In the genomic region with DNA sequence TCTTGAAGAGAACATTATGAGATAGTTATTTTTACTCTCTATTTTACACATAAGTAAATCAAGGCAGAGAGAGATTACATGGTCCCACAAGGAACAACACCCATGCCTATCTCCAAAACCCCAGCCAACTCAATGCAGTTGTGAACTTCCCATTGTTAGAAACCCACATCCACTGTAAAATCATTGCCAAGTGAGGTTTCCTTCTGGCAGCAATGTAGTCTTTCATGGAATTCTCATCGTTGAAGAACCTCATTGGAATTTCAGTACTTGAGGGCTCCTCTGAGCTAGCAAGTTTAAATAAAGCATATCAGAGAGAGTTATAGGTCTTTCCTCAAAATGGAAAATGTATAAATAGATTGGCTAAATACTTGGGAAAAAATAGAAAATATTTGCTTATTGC, we compare ENCODE assay signal across 18 cellular contexts.
DNase-seq lines count a peak whose midpoint lies in the region; ATAC-seq and TF ChIP-seq lines count a peak whose summit lies in the region.
"Had no signal": no experiment of that assay in that cellular context is flagged by ENCODE, and none has a peak within 500 bp of the region (broad histone marks: within the 10 kb centered on the region; RNA-seq: fewer than 3 reads in every experiment).

No MANE protein-coding gene starts in this region.

- H3K4me2 ChIP-seq in IMR-90 (ENCODE audit: low read depth, low read length): no peak overlapping the region
- H3K4me2 ChIP-seq: GM23338 had no signal

- in situ Hi-C loops in IMR-90 (cut with MboI; ENCODE audit: low sequenced_read_pairs): no loop called here

- no peaks in the 10 kb centered on the region for H3K9me1 ChIP-seq in IMR-90 (ENCODE audit: insufficient read depth, low read length)

- H2AK5ac ChIP-seq in IMR-90 (ENCODE audit: low read depth, low read length): no peak overlapping the region

- ATAC-seq in IMR-90 (ENCODE audit: low read depth) (no peak), HG03175 (IDR thresholded peaks at IDR 0.05; ENCODE audit: unreplicated experiment) (no peak)
- ATAC-seq: GM23338, HepG2 had no signal

- CTCF ChIA-PET in IMR-90 (lab: Yijun Ruan, JAX): no interaction called here

- H2AFZ ChIP-seq in IMR-90 (replicated peaks; ENCODE audit: low read length, poor library complexity): no peak overlapping the region
- H2AFZ ChIP-seq: GM23338 had no signal

- TF ChIP-seq RAD21 in IMR-90 (IDR thresholded peaks at IDR 0.05; ENCODE audit: low read length): no peak

- no peak overlapping the region for H2BK5ac ChIP-seq in IMR-90 (ENCODE audit: low read depth, low read length, poor library complexity, severe bottlenecking)

- no peak overlapping the region for H3K18ac ChIP-seq in IMR-90 (ENCODE audit: low read depth, low read length)

- no peak overlapping the region for H3K56ac ChIP-seq in IMR-90 (ENCODE audit: extremely low read depth, insufficient read depth, low read length)

- no peak overlapping the region for H2BK20ac ChIP-seq in IMR-90 (ENCODE audit: low read depth, low read length)

- H4K5ac ChIP-seq in IMR-90 (ENCODE audit: low read depth, low read length): no peak overlapping the region

- no peaks in the 10 kb centered on the region for H3K27me3 ChIP-seq in IMR-90 (ENCODE audit: control insufficient read depth, insufficient read depth, low read length)

- no peaks in the 10 kb centered on the region for H3K79me1 ChIP-seq in IMR-90 (ENCODE audit: low read depth in 1 of 2, low read length in 2 of 2)

- no CpG with 5 or more reads among the region's 1 CpG for WGBS in IMR-90 (ENCODE audit: extremely low coverage in 2 of 2, insufficient read length in 1 of 2), 2 experiments

- no peak overlapping the region for H3K9ac ChIP-seq in IMR-90 (ENCODE audit: low read depth, low read length)

- H2BK120ac ChIP-seq in IMR-90 (ENCODE audit: low read depth, low read length): no peak overlapping the region

- H3K4me1 ChIP-seq in IMR-90 (ENCODE audit: control insufficient read depth, insufficient read depth, low read length): no peaks in the 10 kb centered on the region

- intact Hi-C loops in IMR-90 (cut with micrococcal nuclease): no loop called here

- H4K8ac ChIP-seq in IMR-90 (ENCODE audit: low read depth in 2 of 2, low read length in 2 of 2): no peak overlapping the region

- no peak for TF ChIP-seq CTCF in IMR-90 (conservative IDR thresholded peaks at IDR 0.05; ENCODE audit: low read depth, low read length)

- no peak overlapping the region for H3K23ac ChIP-seq in IMR-90 (ENCODE audit: low read depth, low read length)

- no peaks in the 10 kb centered on the region for H3K36me3 ChIP-seq in IMR-90 (ENCODE audit: control insufficient read depth, insufficient read depth, low read length)

- H4K20me1 ChIP-seq in IMR-90 (ENCODE audit: insufficient read depth, low read length): no peaks in the 10 kb centered on the region

- no peak overlapping the region for H2AK9ac ChIP-seq in IMR-90 (replicated peaks; ENCODE audit: low read depth, low read length, poor library complexity)

- DNase-seq in IMR-90 (peak; percentile 2), astrocyte of the hippocampus (ENCODE audit: low read depth, low spot score) (peak; percentile 76), foreskin melanocyte (peak; percentile 20), NCI-H1105 treated with DMSO at 0.1 percent for 48 hours (lab: John Stamatoyannopoulos, UW) (no peak), DMS53 treated with DMSO at 0.1 percent for 48 hours (lab: John Stamatoyannopoulos, UW; ENCODE audit: unreplicated experiment) (no peak), RKO (ENCODE audit: low spot score) (no peak)
- DNase-seq: ACHN; AML-193; CD4-positive, alpha-beta T cell; DMS153; DND-41; EL; HCEC 1CT; KG1 had no signal

- no peaks in the 10 kb centered on the region for H3K9me3 ChIP-seq in IMR-90 (ENCODE audit: control insufficient read depth, insufficient read depth, low read length)

- dilution Hi-C loops in IMR-90 (cut with HindIII; ENCODE audit: low sequenced_read_pairs, unreplicated experiment): no loop called here

- H3K14ac ChIP-seq in IMR-90 (replicated peaks; ENCODE audit: low read depth, low read length): no peak overlapping the region

- H2BK15ac ChIP-seq in IMR-90 (ENCODE audit: low read depth, low read length): no peak overlapping the region

- POLR2A ChIA-PET in IMR-90 (lab: Charles Lee; ENCODE audit: unreplicated experiment): no interaction called here

- no peak overlapping the region for H3K4me3 ChIP-seq in IMR-90 (ENCODE audit: insufficient read depth, low read depth, low read length)
- H3K4me3 ChIP-seq: GM23338 had no signal

- no peak overlapping the region for H4K91ac ChIP-seq in IMR-90 (ENCODE audit: insufficient read depth, low read depth, low read length)

- H3K4ac ChIP-seq in IMR-90 (ENCODE audit: low read depth, low read length): no peak overlapping the region

- BruUV-seq in IMR-90 (replicated peaks; lab: Mats Ljungman, UMichigan): no TSS peak

- TF ChIP-seq POLR2A in IMR-90 (IDR thresholded peaks at IDR 0.05; ENCODE audit: low read depth, low read length): no peak

- H3K27ac ChIP-seq in IMR-90 (ENCODE audit: insufficient read depth, low read length): no peak overlapping the region
- H3K27ac ChIP-seq: C4-2B had no signal

TF ChIP-seq in IMR-90, 13 proteins besides CTCF, POLR2A, EP300 and RAD21:
- TF ChIP-seq RFX5 (IDR thresholded peaks at IDR 0.05; ENCODE audit: low read depth, low read length) (no peak), MAFK (IDR thresholded peaks at IDR 0.05; ENCODE audit: low read depth, low read length) (no peak), MAZ (IDR thresholded peaks at IDR 0.05; ENCODE audit: borderline replicate concordance, low read depth, low read length) (no peak), SMC3 (IDR thresholded peaks at IDR 0.05; ENCODE audit: low read depth, low read length) (no peak), NFE2L2 (IDR thresholded peaks at IDR 0.05; ENCODE audit: low read depth, low read length) (no peak), ELK1 (IDR thresholded peaks at IDR 0.05; ENCODE audit: borderline replicate concordance, low read depth, low read length) (no peak), RCOR1 (IDR thresholded peaks at IDR 0.05; ENCODE audit: insufficient replicate concordance, low read length) (no peak), MXI1 (IDR thresholded peaks at IDR 0.05; ENCODE audit: borderline replicate concordance, low read depth, low read length) (no peak), BHLHE40 (IDR thresholded peaks at IDR 0.05; ENCODE audit: low read depth, low read length) (no peak), CHD1 (IDR thresholded peaks at IDR 0.05; ENCODE audit: low read depth, low read length) (no peak), CEBPB (IDR thresholded peaks at IDR 0.05; ENCODE audit: low read depth, low read length) (no peak), FOS (IDR thresholded peaks at IDR 0.05; ENCODE audit: low read depth, low read length) (no peak)
- TF ChIP-seq, protein P1, sequence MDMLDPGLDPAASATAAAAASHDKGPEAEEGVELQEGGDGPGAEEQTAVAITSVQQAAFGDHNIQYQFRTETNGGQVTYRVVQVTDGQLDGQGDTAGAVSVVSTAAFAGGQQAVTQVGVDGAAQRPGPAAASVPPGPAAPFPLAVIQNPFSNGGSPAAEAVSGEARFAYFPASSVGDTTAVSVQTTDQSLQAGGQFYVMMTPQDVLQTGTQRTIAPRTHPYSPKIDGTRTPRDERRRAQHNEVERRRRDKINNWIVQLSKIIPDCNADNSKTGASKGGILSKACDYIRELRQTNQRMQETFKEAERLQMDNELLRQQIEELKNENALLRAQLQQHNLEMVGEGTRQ (IDR thresholded peaks at IDR 0.05; ENCODE audit: low read depth, low read length): no peak

Comparison
In these comparisons a context has a peak if more than half of its experiments do, and no peak if none do; other contexts are left out.
1. DNase-seq: peak in IMR-90 (single experiment), astrocyte of the hippocampus (single experiment) and foreskin melanocyte (single experiment); none in NCI-H1105 treated with DMSO at 0.1 percent for 48 hours (single experiment), DMS53 treated with DMSO at 0.1 percent for 48 hours (single experiment) and RKO (single experiment).